2 cellular contexts compared by ENCODE assay signal in genomic region chr2:241809383-241810303, GRCh38.
TF ChIP-seq lines count a peak whose summit lies in the region.

No MANE protein-coding gene starts in this region.

TF ChIP-seq in SK-N-SH, 30 proteins besides CTCF, POLR2A, EP300 and RAD21 (continued from another document):
- TF ChIP-seq GABPA (IDR thresholded peaks at IDR 0.05; ENCODE audit: low read depth) (no peak), MXI1 (IDR thresholded peaks at IDR 0.05; ENCODE audit: low read depth, low read length) (no peak), JUND (IDR thresholded peaks at IDR 0.05) (no peak), TEAD4 (IDR thresholded peaks at IDR 0.05; ENCODE audit: borderline replicate concordance, insufficient read depth) (no peak)

TF ChIP-seq in SK-N-SH treated with all-trans-retinoic acid at 6 μM for 48 hours, 23 proteins besides CTCF, POLR2A, EP300 and RAD21 (continued from another document):
- TF ChIP-seq TSHZ2 (CRISPR knock-in tag; IDR thresholded peaks at IDR 0.05) (no peak), ESRRG (CRISPR knock-in tag; IDR thresholded peaks at IDR 0.05) (no peak), ZC3H10 (CRISPR knock-in tag; IDR thresholded peaks at IDR 0.05) (no peak), ZFP3 (CRISPR knock-in tag; IDR thresholded peaks at IDR 0.05) (no peak), ZNF70 (CRISPR knock-in tag; IDR thresholded peaks at IDR 0.05) (no peak)
